10 cellular contexts compared by ENCODE assay signal in the genomic region with DNA sequence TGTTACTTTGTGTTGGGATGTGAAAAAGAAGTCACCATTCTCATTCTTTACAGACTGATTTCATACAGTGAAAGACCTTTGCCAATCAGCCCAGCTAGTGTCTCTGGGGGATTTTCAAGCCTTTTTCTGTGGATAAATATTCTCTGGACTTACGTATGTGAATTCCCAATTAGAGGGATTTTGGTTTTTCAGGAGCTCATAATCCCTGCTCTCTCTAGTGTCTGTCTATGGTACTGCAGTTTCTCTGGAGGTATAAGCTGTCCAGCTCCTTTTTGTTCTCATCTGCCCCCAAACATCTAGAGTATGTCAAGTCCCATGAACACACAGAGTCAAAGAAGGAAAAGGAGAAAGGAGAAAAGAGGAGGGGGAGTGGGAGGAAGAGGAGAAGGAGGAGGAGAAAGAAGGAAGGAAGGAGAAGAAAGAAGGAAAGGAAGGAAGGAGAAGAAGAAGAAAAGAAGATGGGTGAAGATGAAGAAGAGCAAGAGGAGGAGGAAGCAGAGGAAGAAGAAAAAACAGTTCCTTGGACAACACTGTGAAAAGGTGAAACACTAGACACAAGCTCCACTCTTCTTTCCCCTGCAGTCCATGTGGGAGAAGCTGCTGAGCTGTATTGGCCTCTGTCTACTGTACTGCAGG.
DNase-seq lines count a peak whose midpoint lies in the region; ATAC-seq and TF ChIP-seq lines count a peak whose summit lies in the region.
"Had no signal": no experiment of that assay in that cellular context is flagged by ENCODE, and none has a peak within 500 bp of the region (broad histone marks: within the 10 kb centered on the region; RNA-seq: fewer than 3 reads in every experiment).

No MANE protein-coding gene starts in this region.

- peaks cover 28% of the 10 kb centered on the region for H3K27me3 Mint-ChIP-seq in activated naive CD8-positive, alpha-beta T cell treated with anti-CD3 and anti-CD28 coated beads, Interleukin-2, amount 50 U/mL, for 24 hours

- no peaks in the 10 kb centered on the region for H3K4me1 ChIP-seq in RWPE2 (ENCODE audit: insufficient read depth, poor library complexity, severe bottlenecking)
- no peaks in the 10 kb centered on the region for H3K4me1 ChIP-seq in tibial artery

- H3K27me3 ChIP-seq in RWPE2 (ENCODE audit: insufficient read depth, poor library complexity, severe bottlenecking) (no peaks in the 10 kb centered on the region), tibial artery (no peaks in the 10 kb centered on the region)

- H3K36me3 Mint-ChIP-seq in activated naive CD8-positive, alpha-beta T cell treated with anti-CD3 and anti-CD28 coated beads, Interleukin-2, amount 50 U/mL, for 24 hours (ENCODE audit: low read depth) = no peaks in the 10 kb centered on the region
- H3K36me3 Mint-ChIP-seq: activated naive CD8-positive, alpha-beta T cell treated with anti-CD3 and anti-CD28 coated beads, Interleukin-2, amount 10 ng/mL, durations not matched to agents 7 days and 5 days; CD4-positive, CD25-positive, alpha-beta regulatory T cell had no signal

- H3K27ac ChIP-seq in RWPE2 (ENCODE audit: poor library complexity, severe bottlenecking) (no peak overlapping the region), tibial artery (no peak overlapping the region)

- TF ChIP-seq CTCF in RWPE2 (IDR thresholded peaks at IDR 0.05; ENCODE audit: poor library complexity, severe bottlenecking) (peak; percentile 83), tibial artery (IDR thresholded peaks at IDR 0.05) (peak; percentile 59 to 68)

- no peak overlapping the region for H3K27ac Mint-ChIP-seq in activated naive CD8-positive, alpha-beta T cell treated with anti-CD3 and anti-CD28 coated beads, Interleukin-2, amount 50 U/mL, for 24 hours
- H3K27ac Mint-ChIP-seq: activated naive CD8-positive, alpha-beta T cell treated with anti-CD3 and anti-CD28 coated beads, Interleukin-2, amount 10 ng/mL, durations not matched to agents 7 days and 5 days; CD4-positive, CD25-positive, alpha-beta regulatory T cell had no signal

- H3K9me3 ChIP-seq in RWPE2 (ENCODE audit: severe bottlenecking) (no peaks in the 10 kb centered on the region), tibial artery (no peaks in the 10 kb centered on the region)

- no peaks in the 10 kb centered on the region for H3K36me3 ChIP-seq in RWPE2 (ENCODE audit: low read depth)
- H3K36me3 ChIP-seq in tibial artery = no peaks in the 10 kb centered on the region

- no peak overlapping the region for H3K4me3 ChIP-seq in RWPE2 (ENCODE audit: severe bottlenecking)
- no peak overlapping the region for H3K4me3 ChIP-seq in tibial artery

- H3K4me3 Mint-ChIP-seq in activated naive CD8-positive, alpha-beta T cell treated with anti-CD3 and anti-CD28 coated beads, Interleukin-2, amount 50 U/mL, for 24 hours = no peak overlapping the region
- H3K4me3 Mint-ChIP-seq: activated naive CD8-positive, alpha-beta T cell treated with anti-CD3 and anti-CD28 coated beads, Interleukin-2, amount 10 ng/mL, durations not matched to agents 7 days and 5 days; CD4-positive, CD25-positive, alpha-beta regulatory T cell had no signal

- peak; percentile 67 for ATAC-seq in RWPE2 (ENCODE audit: low read depth)
- ATAC-seq in HG02678 (IDR thresholded peaks at IDR 0.05; ENCODE audit: unreplicated experiment) = no peak
- ATAC-seq in activated naive CD8-positive, alpha-beta T cell treated with anti-CD3 and anti-CD28 coated beads, Interleukin-2, amount 50 U/mL, for 24 hours = no peak

- intact Hi-C loops in tibial artery (cut with DNase I; ENCODE audit: low total_unique reads) = no loop called here

- DNase-seq in NCI-H2171 treated with DMSO at 0.1 percent for 48 hours (lab: John Stamatoyannopoulos, UW) (peak; percentile 17), NCI-H2171 (lab: John Stamatoyannopoulos, UW) (no peak), RWPE2 (ENCODE audit: low spot score) (no peak), glomerular endothelial cell (ENCODE audit: extremely low read depth, low read depth, low spot score) (peak; percentile 47), tibial artery (no peak), ureter (ENCODE audit: low spot score) (no peak)
- no peak for DNase-seq in activated naive CD8-positive, alpha-beta T cell treated with anti-CD3 and anti-CD28 coated beads, Interleukin-2, amount 50 U/mL, for 24 hours
- DNase-seq: activated naive CD8-positive, alpha-beta T cell treated with anti-CD3 and anti-CD28 coated beads, Interleukin-2, amount 10 ng/mL, durations not matched to agents 7 days and 5 days; CD4-positive, CD25-positive, alpha-beta regulatory T cell had no signal

- H3K4me1 Mint-ChIP-seq in activated naive CD8-positive, alpha-beta T cell treated with anti-CD3 and anti-CD28 coated beads, Interleukin-2, amount 50 U/mL, for 24 hours = no peaks in the 10 kb centered on the region
- H3K4me1 Mint-ChIP-seq: activated naive CD8-positive, alpha-beta T cell treated with anti-CD3 and anti-CD28 coated beads, Interleukin-2, amount 10 ng/mL, durations not matched to agents 7 days and 5 days; CD4-positive, CD25-positive, alpha-beta regulatory T cell had no signal

- peaks cover 11% of the 10 kb centered on the region for H3K9me3 Mint-ChIP-seq in activated naive CD8-positive, alpha-beta T cell treated with anti-CD3 and anti-CD28 coated beads, Interleukin-2, amount 50 U/mL, for 24 hours
- H3K9me3 Mint-ChIP-seq: activated naive CD8-positive, alpha-beta T cell treated with anti-CD3 and anti-CD28 coated beads, Interleukin-2, amount 10 ng/mL, durations not matched to agents 7 days and 5 days had no signal

Comparison
In these comparisons a context has a peak if more than half of its experiments do, and no peak if none do; other contexts are left out.
1. DNase-seq: peak in NCI-H2171 treated with DMSO at 0.1 percent for 48 hours (single experiment) and glomerular endothelial cell (single experiment); none in NCI-H2171 (single experiment), RWPE2 (single experiment), tibial artery (0 of 2), activated naive CD8-positive, alpha-beta T cell treated with anti-CD3 and anti-CD28 coated beads, Interleukin-2, amount 50 U/mL, for 24 hours (single experiment) and ureter (single experiment).